26 cellular contexts compared by ENCODE assay signal in genomic region chr1:87754036-87754603, GRCh38.
"Had no signal": no experiment of that assay in that cellular context is flagged by ENCODE, and none has a peak within 500 bp of the region (broad histone marks: within the 10 kb centered on the region; RNA-seq: fewer than 3 reads in every experiment).

No MANE protein-coding gene starts in this region.

- H3K27me3 ChIP-seq: body of pancreas, esophagus squamous epithelium, tibial nerve, uterus had no signal

- H3K9me3 ChIP-seq: body of pancreas, esophagus squamous epithelium, mucosa of descending colon, tibial nerve, uterus had no signal

- H3K4me1 ChIP-seq: body of pancreas, parathyroid adenoma, tibial nerve, uterus had no signal

- DNase-seq: activated CD4-positive, alpha-beta T cell treated with anti-CD3 and anti-CD28 coated beads for 4 hours; activated CD8-positive, alpha-beta memory T cell treated with anti-CD3 and anti-CD28 coated beads, Interleukin-2, amount 50 U/mL, for 4 hours; activated CD8-positive, alpha-beta T cell treated with anti-CD3 and anti-CD28 coated beads for 36 hours; activated gamma-delta T cell; activated T-cell treated with anti-CD3 and anti-CD28 coated beads, Interleukin-2, amount 50 U/mL, for 48 hours; amygdala; body of pancreas; central memory CD4-positive, alpha-beta T cell; esophagus squamous epithelium; hippocampal formation; mucosa of descending colon; naive thymus-derived CD8-positive, alpha-beta T cell; retina; stimulated activated CD4-positive, alpha-beta T cell treated with anti-CD3 and anti-CD28 coated beads, Interleukin-15, amount 100 ng/mL, for 24 hours; stimulated activated CD4-positive, alpha-beta T cell treated with anti-CD3 and anti-CD28 coated beads, Interleukin-4, amount 100 ng/mL, for 1 hour; stimulated activated naive CD4-positive, alpha-beta T cell; substantia nigra; T-helper 9 cell; uterus had no signal

- H3K27ac Mint-ChIP-seq: activated CD8-positive, alpha-beta T cell treated with anti-CD3 and anti-CD28 coated beads for 36 hours; activated naive CD8-positive, alpha-beta T cell; naive thymus-derived CD8-positive, alpha-beta T cell; WTC11 had no signal

- H3K4me1 Mint-ChIP-seq: WTC11 had no signal

- H3K4me3 ChIP-seq: body of pancreas, coronary artery, esophagus squamous epithelium, mucosa of descending colon, tibial nerve, uterus had no signal

- H3K79me2 ChIP-seq: parathyroid adenoma had no signal

- H3K27me3 Mint-ChIP-seq: activated CD8-positive, alpha-beta T cell treated with anti-CD3 and anti-CD28 coated beads for 36 hours had no signal

- H3K9me3 Mint-ChIP-seq: activated CD8-positive, alpha-beta T cell treated with anti-CD3 and anti-CD28 coated beads for 36 hours; naive thymus-derived CD8-positive, alpha-beta T cell had no signal

- H2AFZ ChIP-seq: parathyroid adenoma had no signal

- H3K4me3 Mint-ChIP-seq: activated CD8-positive, alpha-beta T cell treated with anti-CD3 and anti-CD28 coated beads for 36 hours; activated naive CD8-positive, alpha-beta T cell; naive thymus-derived CD8-positive, alpha-beta T cell; WTC11 had no signal

- H3K36me3 ChIP-seq: esophagus squamous epithelium, tibial nerve, uterus had no signal

- H3K27ac ChIP-seq: body of pancreas, coronary artery, esophagus squamous epithelium, parathyroid adenoma, tibial nerve, uterus had no signal

- FAIRE-seq: keratinocyte had no signal

- ATAC-seq: activated CD8-positive, alpha-beta T cell treated with anti-CD3 and anti-CD28 coated beads for 36 hours; body of pancreas; left lobe of liver; mucosa of descending colon; naive thymus-derived CD8-positive, alpha-beta T cell; WTC11 had no signal

- H3K9ac ChIP-seq: parathyroid adenoma had no signal

- H3K36me3 Mint-ChIP-seq: activated naive CD8-positive, alpha-beta T cell; naive thymus-derived CD8-positive, alpha-beta T cell had no signal
